In genomic region chr12:26274441-26275312, GRCh38 we compare ENCODE assay signal across 8 cellular contexts.
DNase-seq lines count a peak whose midpoint lies in the region; ATAC-seq and TF ChIP-seq lines count a peak whose summit lies in the region.

No MANE protein-coding gene starts in this region.

- H3K4me3 Mint-ChIP-seq in type B pancreatic cell = peak overlapping the region; percentile 11

- no peaks in the 10 kb centered on the region for H3K27me3 ChIP-seq in foreskin keratinocyte

- ATAC-seq in GM18498 (IDR thresholded peaks at IDR 0.05; ENCODE audit: unreplicated experiment) (peak; percentile 96), foreskin keratinocyte (peak; percentile 96)

- H3K4me1 Mint-ChIP-seq in type B pancreatic cell (ENCODE audit: unreplicated experiment) = peaks cover 17% of the 10 kb centered on the region

- DNase-seq in HCEC 1CT = peak; percentile 99
- peak; percentile 50 for DNase-seq in LNCaP clone FGC (ENCODE audit: low read depth)
- DNase-seq in activated CD8-positive, alpha-beta memory T cell treated with anti-CD3 and anti-CD28 coated beads, Interleukin-2, amount 50 U/mL, for 48 hours = peak; percentile 66
- peak; percentile 98 to 99 for DNase-seq in foreskin keratinocyte
- peak; percentile 100 for DNase-seq in non-pigmented ciliary epithelial cell (ENCODE audit: low read depth)
- no peak for DNase-seq in type B pancreatic cell (ENCODE audit: extremely low spot score, unreplicated experiment)
- DNase-seq in NCI-H128 (lab: John Stamatoyannopoulos, UW; ENCODE audit: unreplicated experiment) = no peak

- H3K4me3 ChIP-seq in LNCaP clone FGC (ENCODE audit: low read depth, low read length) = no peak overlapping the region

- peaks cover 5% of the 10 kb centered on the region for H3K9me3 Mint-ChIP-seq in type B pancreatic cell

- peaks cover 24% of the 10 kb centered on the region for H3K27me3 Mint-ChIP-seq in type B pancreatic cell

- peak overlapping the region; percentile 93 for H3K27ac ChIP-seq in foreskin keratinocyte

- TF ChIP-seq CTCF in LNCaP clone FGC (IDR thresholded peaks at IDR 0.05; ENCODE audit: control insufficient read depth, extremely low read depth, insufficient read depth) (no peak), foreskin keratinocyte (conservative IDR thresholded peaks at IDR 0.05) (peak; percentile 47), type B pancreatic cell (conservative IDR thresholded peaks at IDR 0.05) (no peak)

- H3K4me1 ChIP-seq in foreskin keratinocyte = peaks cover 24% of the 10 kb centered on the region

- H3K36me3 Mint-ChIP-seq in type B pancreatic cell = no peaks in the 10 kb centered on the region

- H3K27ac Mint-ChIP-seq in type B pancreatic cell = peak overlapping the region; percentile 73

Comparison
In these comparisons a context has a peak if more than half of its experiments do, and no peak if none do; other contexts are left out.
1. DNase-seq: peak in HCEC 1CT (single experiment), LNCaP clone FGC (single experiment), activated CD8-positive, alpha-beta memory T cell treated with anti-CD3 and anti-CD28 coated beads, Interleukin-2, amount 50 U/mL, for 48 hours (single experiment), foreskin keratinocyte (2 of 2) and non-pigmented ciliary epithelial cell (single experiment); none in type B pancreatic cell (single experiment) and NCI-H128 (single experiment).